19 cellular contexts compared by ENCODE assay signal in genomic region chr13:46032341-46032740, GRCh38.
"Had no signal": no experiment of that assay in that cellular context is flagged by ENCODE, and none has a peak within 500 bp of the region (broad histone marks: within the 10 kb centered on the region; RNA-seq: fewer than 3 reads in every experiment).

No MANE protein-coding gene starts in this region.

- H3K27ac Mint-ChIP-seq: IgD-negative memory B cell had no signal

- H3K27ac ChIP-seq: KMS-11, RWPE1 had no signal

- H3K4me3 Mint-ChIP-seq: IgD-negative memory B cell had no signal

- DNase-seq: Kasumi-1, MM.1S, NCI-H1092 treated with DMSO at 0.1 percent for 48 hours, NCI-H1436, NCI-H187 treated with DMSO at 0.1 percent for 48 hours, NCI-H2029 treated with DMSO at 0.1 percent for 48 hours, NCI-H2171 treated with DMSO at 0.1 percent for 48 hours, NCI-H345, NCI-H446 treated with DMSO at 0.1 percent for 48 hours, NCI-H510A treated with DMSO at 0.1 percent for 48 hours, NCI-H526 treated with DMSO at 0.1 percent for 48 hours, NCI-H774, PC-3, SHP77, SK-N-SH had no signal

- H3K27me3 Mint-ChIP-seq: IgD-negative memory B cell had no signal

- H3K4me3 ChIP-seq: K562 had no signal
